In the genomic region with DNA sequence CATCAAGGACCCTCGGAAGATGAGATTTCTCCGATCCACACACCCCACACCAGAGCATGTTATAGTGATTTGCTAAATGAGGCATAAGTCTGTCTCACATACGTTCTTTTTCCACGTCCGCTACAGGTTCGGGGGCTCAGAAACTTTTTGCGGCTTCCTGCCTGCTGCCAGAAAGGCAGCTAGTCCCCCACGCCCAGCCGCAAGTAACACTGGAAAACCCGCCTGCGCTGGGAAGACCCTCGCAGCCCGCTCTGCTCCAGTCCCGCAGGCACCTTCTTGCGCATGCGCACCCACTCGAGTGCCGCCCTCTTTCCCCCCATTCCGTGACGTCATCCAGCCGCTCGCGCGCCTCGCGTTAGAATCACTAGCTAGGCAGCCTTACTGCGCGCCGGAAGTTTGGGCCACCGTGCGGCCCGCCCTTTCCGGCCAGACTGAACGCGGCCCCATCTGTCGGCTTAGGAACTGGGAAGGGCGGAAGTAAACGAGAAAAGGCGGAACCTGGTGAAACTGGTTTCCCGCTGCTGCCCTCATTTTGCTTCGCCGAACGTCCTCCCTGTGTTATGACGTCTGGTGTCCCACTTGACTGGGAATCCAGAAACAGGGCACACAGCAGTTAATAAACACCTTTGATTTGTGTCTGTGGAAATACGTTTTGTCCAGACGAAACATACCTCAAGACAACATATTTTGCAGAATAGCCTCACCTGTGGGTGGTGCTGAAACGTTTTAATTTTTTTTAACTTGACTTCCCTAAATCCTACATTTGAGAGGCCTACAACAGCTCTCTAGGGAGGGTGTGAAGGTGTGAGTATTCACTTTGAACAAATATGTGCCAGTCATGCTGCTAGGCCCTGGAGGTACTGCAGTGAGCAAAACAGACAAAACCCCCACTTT, we compare ENCODE assay signal across 1 cellular context.
TF ChIP-seq lines count a peak whose summit lies in the region.

TSS of gene C1orf74 (minus strand) at position 284 of the 894 bp plus-strand sequence. CDS start 925 bp downstream, outside the sequence.

TF ChIP-seq in HEK293, 187 proteins besides CTCF, POLR2A, EP300 and RAD21 (continued from another document and continues in another):
- TF ChIP-seq ZNF416 (tag by site-specific recombination; IDR thresholded peaks at IDR 0.05) = no peak
- TF ChIP-seq, protein P1, sequence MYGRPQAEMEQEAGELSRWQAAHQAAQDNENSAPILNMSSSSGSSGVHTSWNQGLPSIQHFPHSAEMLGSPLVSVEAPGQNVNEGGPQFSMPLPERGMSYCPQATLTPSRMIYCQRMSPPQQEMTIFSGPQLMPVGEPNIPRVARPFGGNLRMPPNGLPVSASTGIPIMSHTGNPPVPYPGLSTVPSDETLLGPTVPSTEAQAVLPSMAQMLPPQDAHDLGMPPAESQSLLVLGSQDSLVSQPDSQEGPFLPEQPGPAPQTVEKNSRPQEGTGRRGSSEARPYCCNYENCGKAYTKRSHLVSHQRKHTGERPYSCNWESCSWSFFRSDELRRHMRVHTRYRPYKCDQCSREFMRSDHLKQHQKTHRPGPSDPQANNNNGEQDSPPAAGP (tag by site-specific recombination; IDR thresholded peaks at IDR 0.05) = peak; percentile 91
- no peak for TF ChIP-seq ZNF248 (tag by site-specific recombination; IDR thresholded peaks at IDR 0.05)
- TF ChIP-seq SP7 (tag by site-specific recombination; IDR thresholded peaks at IDR 0.05) = peak; percentile 79; the same call in 1 of the 2 replicates
- no peak for TF ChIP-seq GLI2 (tag by site-specific recombination; IDR thresholded peaks at IDR 0.05; ENCODE audit: borderline replicate concordance, low read depth)
- TF ChIP-seq ZNF830 (tag by site-specific recombination; IDR thresholded peaks at IDR 0.05; ENCODE audit: low read depth) = no peak
- no peak for TF ChIP-seq ZNF48 (tag by site-specific recombination; IDR thresholded peaks at IDR 0.05)
- TF ChIP-seq ZNF324 (tag by site-specific recombination; IDR thresholded peaks at IDR 0.05) = no peak
- no peak for TF ChIP-seq ZNF555 (tag by site-specific recombination; conservative IDR thresholded peaks at IDR 0.05)
- TF ChIP-seq ZNF211 (tag by site-specific recombination; IDR thresholded peaks at IDR 0.05; ENCODE audit: low read depth) = no peak
- TF ChIP-seq ZNF747 (tag by site-specific recombination; IDR thresholded peaks at IDR 0.05) = no peak
- TF ChIP-seq REPIN1 (tag by site-specific recombination; IDR thresholded peaks at IDR 0.05; ENCODE audit: low read depth) = no peak
- TF ChIP-seq ZNF404 (tag by site-specific recombination; IDR thresholded peaks at IDR 0.05) = no peak
- no peak for TF ChIP-seq ZNF837 (tag by site-specific recombination; IDR thresholded peaks at IDR 0.05)
- TF ChIP-seq ZNF707 (tag by site-specific recombination; IDR thresholded peaks at IDR 0.05) = no peak
- peak; percentile 60 for TF ChIP-seq ZNF341 (tag by site-specific recombination; IDR thresholded peaks at IDR 0.05; ENCODE audit: low read depth)
- no peak for TF ChIP-seq ZNF843 (tag by site-specific recombination; IDR thresholded peaks at IDR 0.05)
- peak; percentile 10; the same call in 1 of the 2 replicates for TF ChIP-seq KLF10 (tag by site-specific recombination; IDR thresholded peaks at IDR 0.05)
- TF ChIP-seq, protein P2, sequence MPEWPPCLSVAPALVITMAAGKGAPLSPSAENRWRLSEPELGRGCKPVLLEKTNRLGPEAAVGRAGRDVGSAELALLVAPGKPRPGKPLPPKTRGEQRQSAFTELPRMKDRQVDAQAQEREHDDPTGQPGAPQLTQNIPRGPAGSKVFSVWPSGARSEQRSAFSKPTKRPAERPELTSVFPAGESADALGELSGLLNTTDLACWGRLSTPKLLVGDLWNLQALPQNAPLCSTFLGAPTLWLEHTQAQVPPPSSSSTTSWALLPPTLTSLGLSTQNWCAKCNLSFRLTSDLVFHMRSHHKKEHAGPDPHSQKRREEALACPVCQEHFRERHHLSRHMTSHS (tag by site-specific recombination; IDR thresholded peaks at IDR 0.05) = no peak
- peak; percentile 31; the same call in 1 of the 2 replicates for TF ChIP-seq WT1 (tag by site-specific recombination; IDR thresholded peaks at IDR 0.05)
- TF ChIP-seq ZNF184 (tag by site-specific recombination; IDR thresholded peaks at IDR 0.05) = no peak
- TF ChIP-seq ZSCAN18 (tag by site-specific recombination; IDR thresholded peaks at IDR 0.05) = no peak
- no peak for TF ChIP-seq ZNF791 (tag by site-specific recombination; IDR thresholded peaks at IDR 0.05)
- no peak for TF ChIP-seq ZNF350 (tag by site-specific recombination; IDR thresholded peaks at IDR 0.05)
- TF ChIP-seq ZSCAN16 (tag by site-specific recombination; IDR thresholded peaks at IDR 0.05) = no peak
- no peak for TF ChIP-seq ZNF785 (tag by site-specific recombination; IDR thresholded peaks at IDR 0.05)
- TF ChIP-seq, protein P3, sequence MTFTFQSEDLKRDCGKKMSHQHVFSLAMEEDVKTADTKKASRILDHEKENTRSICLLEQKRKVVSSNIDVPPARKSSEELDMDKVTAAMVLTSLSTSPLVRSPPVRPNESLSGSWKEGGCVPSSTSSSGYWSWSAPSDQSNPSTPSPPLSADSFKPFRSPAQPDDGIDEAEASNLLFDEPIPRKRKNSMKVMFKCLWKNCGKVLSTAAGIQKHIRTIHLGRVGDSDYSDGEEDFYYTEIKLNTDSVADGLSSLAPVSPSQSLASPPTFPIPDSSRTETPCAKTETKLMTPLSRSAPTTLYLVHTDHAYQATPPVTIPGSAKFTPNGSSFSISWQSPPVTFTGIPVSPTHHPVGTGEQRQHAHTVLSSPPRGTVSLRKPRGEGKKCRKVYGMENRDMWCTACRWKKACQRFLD (tag by site-specific recombination; IDR thresholded peaks at IDR 0.05) = no peak
- TF ChIP-seq ZNF654 (tag by site-specific recombination; IDR thresholded peaks at IDR 0.05; ENCODE audit: low read depth) = no peak
- TF ChIP-seq ZNF426 (tag by site-specific recombination; IDR thresholded peaks at IDR 0.05) = no peak
- TF ChIP-seq, protein P4, sequence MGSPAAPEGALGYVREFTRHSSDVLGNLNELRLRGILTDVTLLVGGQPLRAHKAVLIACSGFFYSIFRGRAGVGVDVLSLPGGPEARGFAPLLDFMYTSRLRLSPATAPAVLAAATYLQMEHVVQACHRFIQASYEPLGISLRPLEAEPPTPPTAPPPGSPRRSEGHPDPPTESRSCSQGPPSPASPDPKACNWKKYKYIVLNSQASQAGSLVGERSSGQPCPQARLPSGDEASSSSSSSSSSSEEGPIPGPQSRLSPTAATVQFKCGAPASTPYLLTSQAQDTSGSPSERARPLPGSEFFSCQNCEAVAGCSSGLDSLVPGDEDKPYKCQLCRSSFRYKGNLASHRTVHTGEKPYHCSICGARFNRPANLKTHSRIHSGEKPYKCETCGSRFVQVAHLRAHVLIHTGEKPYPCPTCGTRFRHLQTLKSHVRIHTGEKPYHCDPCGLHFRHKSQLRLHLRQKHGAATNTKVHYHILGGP (tag by site-specific recombination; IDR thresholded peaks at IDR 0.05) = no peak
- no peak for TF ChIP-seq HOXD13 (CRISPR knock-in tag; IDR thresholded peaks at IDR 0.05; ENCODE audit: borderline replicate concordance)
- peak; percentile 80 for TF ChIP-seq KLF1 (tag by site-specific recombination; IDR thresholded peaks at IDR 0.05)
- no peak for TF ChIP-seq ZNF133 (tag by site-specific recombination; IDR thresholded peaks at IDR 0.05)
- no peak for TF ChIP-seq ZNF521 (tag by site-specific recombination; IDR thresholded peaks at IDR 0.05)
- TF ChIP-seq ZNF610 (tag by site-specific recombination; IDR thresholded peaks at IDR 0.05; ENCODE audit: borderline replicate concordance) = peak; percentile 84
- no peak; the same call in 1 of the 2 replicates for TF ChIP-seq ZBTB6 (tag by site-specific recombination; IDR thresholded peaks at IDR 0.05)
- TF ChIP-seq ZNF394 (tag by site-specific recombination; IDR thresholded peaks at IDR 0.05; ENCODE audit: borderline replicate concordance) = peak; percentile 29; the same call in 1 of the 2 replicates
- peak; percentile 59; the same call in 1 of the 2 replicates for TF ChIP-seq ZNF692 (tag by site-specific recombination; IDR thresholded peaks at IDR 0.05)
- TF ChIP-seq ZNF19 (tag by site-specific recombination; IDR thresholded peaks at IDR 0.05; ENCODE audit: low read depth) = no peak
- no peak for TF ChIP-seq ZNF624 (tag by site-specific recombination; IDR thresholded peaks at IDR 0.05)
- no peak for TF ChIP-seq PBX3 (CRISPR knock-in tag; IDR thresholded peaks at IDR 0.05)
- no peak for TF ChIP-seq ZNF658 (tag by site-specific recombination; IDR thresholded peaks at IDR 0.05)
- TF ChIP-seq ZNF114 (tag by site-specific recombination; IDR thresholded peaks at IDR 0.05) = no peak
- TF ChIP-seq SCRT2 (tag by site-specific recombination; IDR thresholded peaks at IDR 0.05) = peak; percentile 53
- TF ChIP-seq, protein P5, sequence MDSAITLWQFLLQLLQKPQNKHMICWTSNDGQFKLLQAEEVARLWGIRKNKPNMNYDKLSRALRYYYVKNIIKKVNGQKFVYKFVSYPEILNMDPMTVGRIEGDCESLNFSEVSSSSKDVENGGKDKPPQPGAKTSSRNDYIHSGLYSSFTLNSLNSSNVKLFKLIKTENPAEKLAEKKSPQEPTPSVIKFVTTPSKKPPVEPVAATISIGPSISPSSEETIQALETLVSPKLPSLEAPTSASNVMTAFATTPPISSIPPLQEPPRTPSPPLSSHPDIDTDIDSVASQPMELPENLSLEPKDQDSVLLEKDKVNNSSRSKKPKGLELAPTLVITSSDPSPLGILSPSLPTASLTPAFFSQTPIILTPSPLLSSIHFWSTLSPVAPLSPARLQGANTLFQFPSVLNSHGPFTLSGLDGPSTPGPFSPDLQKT (IDR thresholded peaks at IDR 0.05; ENCODE audit: borderline replicate concordance, low read depth, low read length) = no peak
- TF ChIP-seq, protein P6, sequence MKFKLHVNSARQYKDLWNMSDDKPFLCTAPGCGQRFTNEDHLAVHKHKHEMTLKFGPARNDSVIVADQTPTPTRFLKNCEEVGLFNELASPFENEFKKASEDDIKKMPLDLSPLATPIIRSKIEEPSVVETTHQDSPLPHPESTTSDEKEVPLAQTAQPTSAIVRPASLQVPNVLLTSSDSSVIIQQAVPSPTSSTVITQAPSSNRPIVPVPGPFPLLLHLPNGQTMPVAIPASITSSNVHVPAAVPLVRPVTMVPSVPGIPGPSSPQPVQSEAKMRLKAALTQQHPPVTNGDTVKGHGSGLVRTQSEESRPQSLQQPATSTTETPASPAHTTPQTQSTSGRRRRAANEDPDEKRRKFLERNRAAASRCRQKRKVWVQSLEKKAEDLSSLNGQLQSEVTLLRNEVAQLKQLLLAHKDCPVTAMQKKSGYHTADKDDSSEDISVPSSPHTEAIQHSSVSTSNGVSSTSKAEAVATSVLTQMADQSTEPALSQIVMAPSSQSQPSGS (tag by site-specific recombination; IDR thresholded peaks at IDR 0.05; ENCODE audit: low read depth) = peak; percentile 100
